In genomic region chr22:20395181-20395896, GRCh38 we compare ENCODE assay signal across 1 cellular context.
TF ChIP-seq lines count a peak whose summit lies in the region.

No MANE protein-coding gene starts in this region.

TF ChIP-seq in SK-N-SH treated with all-trans-retinoic acid at 6 μM for 48 hours, 23 proteins besides CTCF, POLR2A, EP300 and RAD21 (continued from another document):
- TF ChIP-seq ZFP3 (CRISPR knock-in tag; IDR thresholded peaks at IDR 0.05) (no peak), BACH2 (CRISPR knock-in tag; IDR thresholded peaks at IDR 0.05; ENCODE audit: borderline replicate concordance) (no peak), PATZ1 (CRISPR knock-in tag; IDR thresholded peaks at IDR 0.05; ENCODE audit: borderline replicate concordance) (no peak), GLIS3 (CRISPR knock-in tag; IDR thresholded peaks at IDR 0.05) (no peak), CSRNP3 (CRISPR knock-in tag; IDR thresholded peaks at IDR 0.05) (no peak), ISL1 (CRISPR knock-in tag; IDR thresholded peaks at IDR 0.05) (no peak), PPARA (CRISPR knock-in tag; IDR thresholded peaks at IDR 0.05; ENCODE audit: borderline replicate concordance) (no peak), ESRRG (CRISPR knock-in tag; IDR thresholded peaks at IDR 0.05) (no peak), ZNF565 (CRISPR knock-in tag; conservative IDR thresholded peaks at IDR 0.05; ENCODE audit: low read depth) (no peak)
